Comparison of ENCODE assay signal across 27 cellular contexts in genomic region chr16:88733630-88734360, GRCh38. TPM values are rescaled to one million over a fixed set of nuclear protein-coding genes. Genes with fewer than 3 reads are reported as not detected.
"Had no signal": no experiment of that assay in that cellular context is flagged by ENCODE, and none has a peak within 500 bp of the region (broad histone marks: within the 10 kb centered on the region; RNA-seq: fewer than 3 reads in every experiment).

No MANE protein-coding gene starts in this region.

- H3K9ac ChIP-seq: KMS-11, SK-N-SH had no signal

- H3K9me3 Mint-ChIP-seq: T-cell; T-helper 1 cell treated with Interleukin-12 subunit alpha and Interleukin-12 subunit beta and Interleukin-4 antibody, amounts not matched to agents 30 μg/mL and 1 μg/mL, for 36 hours had no signal

- H3K27me3 Mint-ChIP-seq: T-cell had no signal

- H3K4me3 Mint-ChIP-seq: T-cell; T-helper 1 cell treated with Interleukin-12 subunit alpha and Interleukin-12 subunit beta and Interleukin-4 antibody, amounts not matched to agents 30 μg/mL and 1 μg/mL, for 36 hours had no signal

- DNase-seq: Kasumi-1, MV-4-11, NCI-H1048, NCI-H1105 treated with DMSO at 0.1 percent for 48 hours, NCI-H1417 treated with DMSO at 0.1 percent for 48 hours, NCI-H146, NCI-H1694 treated with DMSO at 0.1 percent for 48 hours, NCI-H1930, NCI-H2081, NCI-H2107, NCI-H226, NCI-H446, NCI-H510A, NCI-H524 treated with DMSO at 0.1 percent for 48 hours, NCI-H82, RPMI8226, SHP77, SK-N-SH, SW 1271, T-cell had no signal

- H3K9me3 ChIP-seq: SK-N-SH had no signal

- H3K27ac ChIP-seq: HL-60, KMS-11 had no signal

- ATAC-seq: T-cell had no signal

- FAIRE-seq: HTR-8/SVneo, RCC 7860 had no signal

- H3K27ac Mint-ChIP-seq: T-cell; T-helper 1 cell treated with Interleukin-12 subunit alpha and Interleukin-12 subunit beta and Interleukin-4 antibody, amounts not matched to agents 30 μg/mL and 1 μg/mL, for 36 hours had no signal

- H3K4me2 ChIP-seq: KMS-11, SK-N-SH had no signal

RNA-seq across cellular contexts. Expression of gene SNAI3, which starts 47.5 kb away (rescaled TPM):
- total RNA-seq: M059J, SK-MEL-5 had no signal
